ENCODE assay signal across 21 cellular contexts in the genomic region with DNA sequence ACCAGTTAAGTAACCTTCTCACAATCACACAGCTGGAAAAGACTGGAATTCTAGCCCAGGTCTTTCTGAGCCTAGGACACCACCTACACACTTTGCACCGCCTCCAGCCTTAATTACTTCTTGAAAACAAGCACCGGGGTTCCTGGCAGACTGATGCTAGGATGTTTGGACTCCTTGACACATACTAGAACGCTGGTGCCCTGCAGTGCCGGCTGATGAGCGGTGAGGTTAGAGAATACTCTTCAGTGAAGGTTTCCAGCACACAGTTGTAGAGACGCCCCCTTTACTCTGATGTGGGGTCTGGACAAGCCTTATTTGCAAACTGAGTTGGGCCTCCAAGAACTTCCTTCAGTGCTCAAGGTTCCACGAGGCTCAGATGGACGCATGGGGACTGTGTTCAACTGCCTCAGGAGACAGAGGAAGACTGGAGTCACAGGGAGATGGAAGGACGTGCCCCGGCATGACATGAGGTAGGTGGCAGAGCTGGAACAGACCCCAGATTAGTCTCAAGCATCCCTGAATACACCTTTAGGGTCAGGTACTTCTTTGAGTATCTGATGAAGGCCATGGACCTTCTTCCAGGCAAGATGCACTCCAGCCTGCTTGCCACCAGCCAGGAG.
DNase-seq lines count a peak whose midpoint lies in the region; ATAC-seq and TF ChIP-seq lines count a peak whose summit lies in the region.
"Had no signal": no experiment of that assay in that cellular context is flagged by ENCODE, and none has a peak within 500 bp of the region (broad histone marks: within the 10 kb centered on the region; RNA-seq: fewer than 3 reads in every experiment).

No MANE protein-coding gene starts in this region.

- TF ChIP-seq CTCF in HCT116 (IDR thresholded peaks at IDR 0.05 in 2 of 3, conservative IDR thresholded peaks at IDR 0.05 in 1 of 3; ENCODE audit: borderline replicate concordance in 1 of 3, insufficient read depth in 1 of 3, low read depth in 2 of 3, low read length in 2 of 3) (no peak), WTC11 (IDR thresholded peaks at IDR 0.05) (no peak), psoas muscle (IDR thresholded peaks at IDR 0.05) (no peak)

- H3K27ac Mint-ChIP-seq in WTC11: peak overlapping the region; percentile 77; the same call in 1 of the 2 replicates
- H3K27ac Mint-ChIP-seq: CD4-positive, alpha-beta memory T cell had no signal

- H3K27me3 ChIP-seq in HCT116 (ENCODE audit: insufficient read depth, low read length) (no peaks in the 10 kb centered on the region), psoas muscle (ENCODE audit: insufficient read depth in 3 of 3, low read length in 2 of 3) (no peaks in the 10 kb centered on the region)
- H3K27me3 ChIP-seq: BLaER1 had no signal

- H3K27ac ChIP-seq in HCT116 (ENCODE audit: low read depth, low read length): no peak overlapping the region
- H3K27ac ChIP-seq in psoas muscle: peak overlapping the region; percentile 4
- H3K27ac ChIP-seq: BLaER1, HL-60, KMS-11 had no signal

- H3K4me1 ChIP-seq in HCT116 (ENCODE audit: control insufficient read depth in 1 of 2, insufficient read depth in 2 of 2, low read length in 2 of 2) (peaks cover 7 to 25% of the 10 kb centered on the region in 2 experiments; a peak in 3 of 4 replicates), psoas muscle (peaks cover 40% of the 10 kb centered on the region)
- H3K4me1 ChIP-seq: BLaER1 had no signal

- H3K9me3 ChIP-seq in HCT116 (ENCODE audit: control insufficient read depth in 1 of 2, insufficient read depth in 1 of 2, low read depth in 1 of 2, low read length in 2 of 2): no peaks in the 10 kb centered on the region
- no peaks in the 10 kb centered on the region for H3K9me3 ChIP-seq in psoas muscle
- H3K9me3 ChIP-seq: BLaER1 had no signal

- no peaks in the 10 kb centered on the region for H3K9me2 ChIP-seq in HCT116 (ENCODE audit: insufficient read depth)

- H3K27me3 Mint-ChIP-seq in WTC11 (ENCODE audit: low read depth): no peaks in the 10 kb centered on the region

- no peak overlapping the region for H3K9ac ChIP-seq in HCT116 (ENCODE audit: low read length)
- H3K9ac ChIP-seq: BLaER1, KMS-11 had no signal

- H2AFZ ChIP-seq in HCT116 (ENCODE audit: low read depth, low read length, poor library complexity, severe bottlenecking): no peak overlapping the region

- RAD21 ChIA-PET in HCT116 (lab: Charles Lee; ENCODE audit: low non-redundant PET in 1 of 2, low total read pairs in 2 of 2, uncharacterized antibody in 2 of 2, unreplicated experiment in 2 of 2): no interaction called here

- H4K20me1 ChIP-seq in HCT116 (ENCODE audit: insufficient read depth): no peaks in the 10 kb centered on the region
- H4K20me1 ChIP-seq: BLaER1 had no signal

- H3K9me3 Mint-ChIP-seq in WTC11: no peaks in the 10 kb centered on the region
- H3K9me3 Mint-ChIP-seq: CD4-positive, alpha-beta memory T cell had no signal

- H3K36me3 Mint-ChIP-seq in WTC11: no peaks in the 10 kb centered on the region
- H3K36me3 Mint-ChIP-seq: CD4-positive, alpha-beta memory T cell had no signal

- no peak for ATAC-seq in HCT116
- no peak for ATAC-seq in WTC11
- ATAC-seq in psoas muscle: no peak
- no peak for ATAC-seq in GM21529 (IDR thresholded peaks at IDR 0.05; ENCODE audit: unreplicated experiment)
- ATAC-seq in HG02973 (IDR thresholded peaks at IDR 0.05; ENCODE audit: unreplicated experiment): no peak
- ATAC-seq: GM12878 had no signal

- DNase-seq in HCT116 (ENCODE audit: low read depth, low spot score): no peak
- DNase-seq in WTC11 (ENCODE audit: low spot score): no peak
- DNase-seq in islet precursor cell: peak; percentile 51
- DNase-seq in psoas muscle: no peak
- no peak for DNase-seq in dedifferentiated amniotic fluid mesenchymal stem cell (ENCODE audit: extremely low spot score)
- no peak for DNase-seq in GM19238 (ENCODE audit: insufficient read length, low spot score)
- DNase-seq: CD4-positive, alpha-beta memory T cell; DMS153; GF-D8; GOT3; NCI-H1417 treated with DMSO at 0.1 percent for 48 hours; NCI-H1930; NCI-H2171 treated with DMSO at 0.1 percent for 48 hours; NK-92 treated with Interleukin-12 subunit alpha and Interleukin-12 subunit beta, amount 100 ng/mL, for 24 hours; Right ventricle myocardium superior had no signal

- H3K4me3 ChIP-seq in HCT116 (replicated peaks in 1 of 2; ENCODE audit: low read depth in 1 of 2, low read length in 2 of 2) (no peak overlapping the region), psoas muscle (no peak overlapping the region)
- H3K4me3 ChIP-seq: BLaER1, GM12878 had no signal

- H3K4me2 ChIP-seq in HCT116 (ENCODE audit: low read length): peak overlapping the region; percentile 45; the same call in 1 of the 2 replicates
- H3K4me2 ChIP-seq: BLaER1, KMS-11 had no signal

- BruUV-seq in HCT116 (replicated peaks; lab: Mats Ljungman, UMichigan): no TSS peak

- H3K4me1 Mint-ChIP-seq in WTC11: peaks cover 62% of the 10 kb centered on the region
- H3K4me1 Mint-ChIP-seq: CD4-positive, alpha-beta memory T cell had no signal

- no peak for TF ChIP-seq RAD21 in HCT116 (IDR thresholded peaks at IDR 0.05; ENCODE audit: low read depth)

- no peak for TF ChIP-seq POLR2A in HCT116 (IDR thresholded peaks at IDR 0.05; ENCODE audit: borderline replicate concordance, extremely low read depth, insufficient read depth, insufficient read length)

- H3K79me2 ChIP-seq in HCT116 (ENCODE audit: insufficient read depth, low read length): no peaks in the 10 kb centered on the region

- intact Hi-C loops in HCT116 (cut with micrococcal nuclease) (loop anchor here (5.0 kb wide), 1 partner anchor 140 kb away; no protein-coding TSS in a partner anchor), psoas muscle (cut with DNase I) (loop anchor here (5.0 to 10.0 kb wide), 4 partner anchors 35 to 130 kb away; partner anchors contain the start of gene COBL (in 1 of the 2))

- WGBS in psoas muscle, 3 donors: 83 to 85% (median 84%) methylated on average over 10 of the region's 10 CpGs

- CTCF ChIA-PET in HCT116 (lab: Charles Lee): interaction anchor here (1.3 to 4.9 kb wide), 3 partner anchors 64 to 140 kb away, joined by 3 to 29 read pairs (median 19); no protein-coding TSS in a partner anchor
- CTCF ChIA-PET in WTC11 (lab: Charles Lee): interaction anchor here (1.4 to 4.6 kb wide), 5 partner anchors 15 to 140 kb away, joined by 4 to 78 read pairs (median 7); no protein-coding TSS in a partner anchor

- H3K36me3 ChIP-seq in HCT116 (ENCODE audit: control insufficient read depth in 1 of 2, insufficient read depth in 2 of 2, low read length in 2 of 2): no peaks in the 10 kb centered on the region
- H3K36me3 ChIP-seq in psoas muscle (ENCODE audit: insufficient read depth in 1 of 2, low read depth in 1 of 2): no peaks in the 10 kb centered on the region
- H3K36me3 ChIP-seq: BLaER1 had no signal

- no peak overlapping the region for H3K4me3 Mint-ChIP-seq in WTC11
- H3K4me3 Mint-ChIP-seq: CD4-positive, alpha-beta memory T cell had no signal

- POLR2A ChIA-PET in HCT116 (lab: Charles Lee): no interaction called here
- POLR2A ChIA-PET in WTC11 (lab: Charles Lee): interaction anchor here (0.6 kb wide), 1 partner anchor 67 kb away, joined by 4 read pairs; no protein-coding TSS in a partner anchor

TF ChIP-seq in HCT116, 20 proteins besides CTCF, POLR2A, EP300 and RAD21 (continues in another document):
- TF ChIP-seq SP1 (IDR thresholded peaks at IDR 0.05; ENCODE audit: low read depth) (no peak), ZNF274 (IDR thresholded peaks at IDR 0.05; ENCODE audit: low read depth, low read length) (no peak)

TF ChIP-seq in WTC11, 78 proteins besides CTCF, POLR2A, EP300 and RAD21:
- TF ChIP-seq PRRX2 (CRISPR knock-in tag; IDR thresholded peaks at IDR 0.05) (no peak), ZBTB43 (CRISPR knock-in tag; IDR thresholded peaks at IDR 0.05) (no peak)
TF ChIP-seq in WTC11: peak in this region for 0.
